In genomic region chr5:139393497-139394122, GRCh38 we compare ENCODE assay signal across 7 cellular contexts. TPM values are rescaled to one million over a fixed set of nuclear protein-coding genes. Genes with fewer than 3 reads are reported as not detected.
DNase-seq lines count a peak whose midpoint lies in the region; ATAC-seq and TF ChIP-seq lines count a peak whose summit lies in the region.
"Had no signal": no experiment of that assay in that cellular context is flagged by ENCODE, and none has a peak within 500 bp of the region (broad histone marks: within the 10 kb centered on the region; RNA-seq: fewer than 3 reads in every experiment).

No MANE protein-coding gene starts in this region.

- no peak for TF ChIP-seq POLR2A in body of pancreas (IDR thresholded peaks at IDR 0.05)

- TF ChIP-seq CTCF in GM12865 (IDR thresholded peaks at IDR 0.05; ENCODE audit: insufficient read depth, low read depth, low read length, missing control alignments), result no peak
- no peak for TF ChIP-seq CTCF in nephron (IDR thresholded peaks at IDR 0.05; ENCODE audit: unreplicated experiment in 3 of 3)
- TF ChIP-seq CTCF in body of pancreas (IDR thresholded peaks at IDR 0.05), result no peak

- H3K36me3 ChIP-seq in body of pancreas (replicated peaks in 1 of 2; ENCODE audit: insufficient read depth in 1 of 2, low read depth in 2 of 2), result no peaks in the 10 kb centered on the region

- H3K9me3 Mint-ChIP-seq in activated naive CD8-positive, alpha-beta T cell treated with anti-CD3 and anti-CD28 coated beads for 36 hours, result no peaks in the 10 kb centered on the region
- no peaks in the 10 kb centered on the region for H3K9me3 Mint-ChIP-seq in nephron

- ATAC-seq in GM18520 (IDR thresholded peaks at IDR 0.05; ENCODE audit: unreplicated experiment), result no peak
- ATAC-seq in body of pancreas, result no peak
- ATAC-seq in HG03280 (IDR thresholded peaks at IDR 0.05; ENCODE audit: unreplicated experiment), result no peak

- peak overlapping the region; percentile 88 for H3K4me3 ChIP-seq in GM12865 (ENCODE audit: low read depth, low read length)
- H3K4me3 ChIP-seq in body of pancreas, result no peak overlapping the region

- peaks cover 17% of the 10 kb centered on the region for H3K36me3 Mint-ChIP-seq in activated naive CD8-positive, alpha-beta T cell treated with anti-CD3 and anti-CD28 coated beads for 36 hours
- peaks cover 3% of the 10 kb centered on the region for H3K36me3 Mint-ChIP-seq in nephron (ENCODE audit: low read depth)

- intact Hi-C loops in body of pancreas (cut with DNase I), result no loop called here

- peaks cover 0 to 11% of the 10 kb centered on the region in 2 donors for H3K27me3 ChIP-seq in body of pancreas

- 7 to 13% methylated on average over 20 to 49 of the region's 49 CpGs for WGBS in body of pancreas, 2 donors

- peak overlapping the region; percentile 85 for H3K27ac Mint-ChIP-seq in activated naive CD8-positive, alpha-beta T cell treated with anti-CD3 and anti-CD28 coated beads for 36 hours
- no peak overlapping the region for H3K27ac Mint-ChIP-seq in nephron

- peaks cover 45% of the 10 kb centered on the region for H3K4me1 Mint-ChIP-seq in activated naive CD8-positive, alpha-beta T cell treated with anti-CD3 and anti-CD28 coated beads for 36 hours
- H3K4me1 Mint-ChIP-seq in nephron, result peaks cover 29% of the 10 kb centered on the region

- DNase-seq in GM12865 (ENCODE audit: low read depth) (no peak), body of pancreas (no peak)
- DNase-seq in activated naive CD8-positive, alpha-beta T cell treated with anti-CD3 and anti-CD28 coated beads for 36 hours, result peak; percentile 35
- DNase-seq: GOT3 had no signal

- H3K27me3 Mint-ChIP-seq in activated naive CD8-positive, alpha-beta T cell treated with anti-CD3 and anti-CD28 coated beads for 36 hours, result no peaks in the 10 kb centered on the region
- H3K27me3 Mint-ChIP-seq in nephron (ENCODE audit: low read depth), result peaks cover 38% of the 10 kb centered on the region

- no peaks in the 10 kb centered on the region for H3K9me3 ChIP-seq in body of pancreas

- H3K4me1 ChIP-seq in body of pancreas, result peaks cover 30% of the 10 kb centered on the region

- H3K27ac ChIP-seq in body of pancreas, result no peak overlapping the region

- peak overlapping the region; percentile 92 for H3K4me3 Mint-ChIP-seq in activated naive CD8-positive, alpha-beta T cell treated with anti-CD3 and anti-CD28 coated beads for 36 hours
- peak overlapping the region; percentile 82 to 89 (median 85) for H3K4me3 Mint-ChIP-seq in nephron

RNA-seq across cellular contexts. Expression of gene PROB1, which starts 1.3 kb away (rescaled TPM):
- 1 to 10 TPM; 5.5 to 6.2 TPM for total RNA-seq in activated naive CD8-positive, alpha-beta T cell treated with anti-CD3 and anti-CD28 coated beads for 36 hours
- total RNA-seq in body of pancreas, result 1 to 10 TPM in 1 of 2 donors, under 1 TPM in 1; 0.52 to 1.3 TPM

RNA-seq across cellular contexts. Expression of gene MZB1, which starts 3.9 kb away (rescaled TPM):
- 10 to 100 TPM; 10.4 to 10.6 TPM for total RNA-seq in activated naive CD8-positive, alpha-beta T cell treated with anti-CD3 and anti-CD28 coated beads for 36 hours
- 10 to 100 TPM in 1 of 2 donors, not detected in 1; 12.2 TPM for total RNA-seq in body of pancreas

RNA-seq across cellular contexts. Expression of gene SPATA24, which starts 10.3 kb away (rescaled TPM):
- total RNA-seq in activated naive CD8-positive, alpha-beta T cell treated with anti-CD3 and anti-CD28 coated beads for 36 hours, result 1 to 10 TPM; 2.2 to 4.0 TPM
- 10 to 100 TPM in 1 of 2 donors, not detected in 1; 18.9 TPM for total RNA-seq in body of pancreas

RNA-seq across cellular contexts. Expression of gene SLC23A1, which starts 10.5 kb away (rescaled TPM):
- total RNA-seq in activated naive CD8-positive, alpha-beta T cell treated with anti-CD3 and anti-CD28 coated beads for 36 hours, result not detected
- under 1 TPM; 0.66 to 0.78 TPM for total RNA-seq in body of pancreas

RNA-seq across cellular contexts. Expression of gene DNAJC18, which starts 45.7 kb away (rescaled TPM):
- 10 to 100 TPM; 20.5 to 21.8 TPM for total RNA-seq in activated naive CD8-positive, alpha-beta T cell treated with anti-CD3 and anti-CD28 coated beads for 36 hours
- 1 to 10 TPM; 1.6 to 3.0 TPM for total RNA-seq in body of pancreas
